ENCODE assay signal across 10 cellular contexts in genomic region chr3:111700054-111700453, GRCh38. TPM values are rescaled to one million over a fixed set of nuclear protein-coding genes. Genes with fewer than 3 reads are reported as not detected.
DNase-seq lines count a peak whose midpoint lies in the region; ATAC-seq and TF ChIP-seq lines count a peak whose summit lies in the region.
"Had no signal": no experiment of that assay in that cellular context is flagged by ENCODE, and none has a peak within 500 bp of the region (broad histone marks: within the 10 kb centered on the region; RNA-seq: fewer than 3 reads in every experiment).

No MANE protein-coding gene starts in this region.

- peaks cover 33 to 40% (median 33%) of the 10 kb centered on the region in 3 donors for H3K4me1 Mint-ChIP-seq in T-cell

- H3K27me3 Mint-ChIP-seq in T-cell, result no peaks in the 10 kb centered on the region

- H3K4me3 ChIP-seq in left lung, result no peak overlapping the region
- H3K4me3 ChIP-seq: MG63 had no signal

- no peaks in the 10 kb centered on the region for H3K9me3 Mint-ChIP-seq in activated naive CD4-positive, alpha-beta T cell treated with anti-CD3 and anti-CD28 coated beads, Interleukin-2, amount 50 U/mL, for 72 hours
- H3K9me3 Mint-ChIP-seq in T-cell, result no peaks in the 10 kb centered on the region

- intact Hi-C loops in left lung (cut with DNase I), result no loop called here

- peaks cover 0 to 4% of the 10 kb centered on the region in 2 donors for H3K36me3 Mint-ChIP-seq in activated naive CD4-positive, alpha-beta T cell treated with anti-CD3 and anti-CD28 coated beads, Interleukin-2, amount 50 U/mL, for 72 hours
- H3K36me3 Mint-ChIP-seq in T-cell, result peaks cover 10% of the 10 kb centered on the region

- no peak for TF ChIP-seq CTCF in left lung (IDR thresholded peaks at IDR 0.05)

- POLR2A ChIA-PET in T-cell (lab: Charles Lee), result interaction anchor here in 1 of 2 donors (1.0 kb wide), 1 partner anchor 28 kb away, joined by 3 read pairs; no protein-coding TSS in a partner anchor

- peak overlapping the region; percentile 38 to 62 for H3K27ac Mint-ChIP-seq in activated naive CD4-positive, alpha-beta T cell treated with anti-CD3 and anti-CD28 coated beads, Interleukin-2, amount 50 U/mL, for 72 hours
- H3K27ac Mint-ChIP-seq in T-cell, result peak overlapping the region in 1 of 2 donors; percentile 31

- no peak overlapping the region for H3K27ac ChIP-seq in left lung
- H3K27ac ChIP-seq: HL-60 had no signal

- H3K36me3 ChIP-seq in left lung, result no peaks in the 10 kb centered on the region
- H3K36me3 ChIP-seq: MG63 had no signal

- no peaks in the 10 kb centered on the region for H3K4me1 ChIP-seq in left lung

- H3K9me3 ChIP-seq in left lung, result no peaks in the 10 kb centered on the region
- H3K9me3 ChIP-seq: MG63 had no signal

- no peaks in the 10 kb centered on the region for H3K27me3 ChIP-seq in left lung
- H3K27me3 ChIP-seq: MG63 had no signal

- no peak for DNase-seq in activated naive CD4-positive, alpha-beta T cell treated with anti-CD3 and anti-CD28 coated beads, Interleukin-2, amount 50 U/mL, for 72 hours (ENCODE audit: low spot score in 2 of 2)
- DNase-seq in T-cell (no peak), left lung (no peak), nucleus accumbens (lab: John Stamatoyannopoulos, UW) (no peak)
- DNase-seq: MG63, T-helper 9 cell had no signal

- ATAC-seq in GM18519 (IDR thresholded peaks at IDR 0.05; ENCODE audit: low FRiP score, unreplicated experiment) (peak; percentile 63), GM19463 (IDR thresholded peaks at IDR 0.05; ENCODE audit: unreplicated experiment) (peak; percentile 57), HG03095 (IDR thresholded peaks at IDR 0.05; ENCODE audit: unreplicated experiment) (peak; percentile 67), T-cell (replicated peaks in 1 of 4) (no peak), left lung (no peak)
- ATAC-seq in activated naive CD4-positive, alpha-beta T cell treated with anti-CD3 and anti-CD28 coated beads, Interleukin-2, amount 50 U/mL, for 72 hours, result peak; percentile 35 to 80

- CTCF ChIA-PET in T-cell (lab: Charles Lee), result interaction anchor here (0.6 to 3.2 kb wide), 3 partner anchors 9 to 31 kb away, joined by 5 to 16 read pairs (median 12); no protein-coding TSS in a partner anchor

- H3K4me3 Mint-ChIP-seq in T-cell, result no peak overlapping the region

RNA-seq across cellular contexts. Expression of gene PLCXD2, which starts 25.6 kb away (rescaled TPM):
- total RNA-seq in activated naive CD4-positive, alpha-beta T cell treated with anti-CD3 and anti-CD28 coated beads, Interleukin-2, amount 50 U/mL, for 72 hours, result 10 to 100 TPM; 11.0 to 24.9 TPM
- total RNA-seq in T-cell, result 10 to 100 TPM in 3 of 5 donors, 1 to 10 TPM in 2; 8.5 to 24.9 (median 10.5) TPM
- total RNA-seq in left lung, result 1 to 10 TPM; 3.4 to 8.5 TPM

Comparison
In these comparisons a context has a peak if more than half of its experiments do, and no peak if none do; other contexts are left out.
1. ATAC-seq: peak in GM18519 (single experiment), GM19463 (single experiment), HG03095 (single experiment) and activated naive CD4-positive, alpha-beta T cell treated with anti-CD3 and anti-CD28 coated beads, Interleukin-2, amount 50 U/mL, for 72 hours (2 of 2); none in T-cell (0 of 4) and left lung (single experiment).